In genomic region chr19:31772915-31773314, GRCh38 we compare ENCODE assay signal across 17 cellular contexts.
DNase-seq lines count a peak whose midpoint lies in the region; ATAC-seq lines count a peak whose summit lies in the region.
"Had no signal": no experiment of that assay in that cellular context is flagged by ENCODE, and none has a peak within 500 bp of the region (broad histone marks: within the 10 kb centered on the region; RNA-seq: fewer than 3 reads in every experiment).

No MANE protein-coding gene starts in this region.

- intact Hi-C loops in sciatic nerve (cut with DNase I) = no loop called here

- no peaks in the 10 kb centered on the region for H3K27me3 ChIP-seq in NT2/D1 (ENCODE audit: insufficient read depth, insufficient read length)
- H3K27me3 ChIP-seq: BLaER1 had no signal

- DNase-seq in Daoy (ENCODE audit: low read depth) = peak; percentile 65
- peak; percentile 50 for DNase-seq in NT2/D1 (ENCODE audit: low read depth, low spot score)
- peak; percentile 7 for DNase-seq in iPS DF 19.7 (ENCODE audit: low read depth, low spot score)
- DNase-seq in sciatic nerve (ENCODE audit: low spot score) = no peak
- DNase-seq in effector CD4-positive, alpha-beta T cell = no peak
- no peak for DNase-seq in AML-193 (lab: John Stamatoyannopoulos, UW)
- no peak for DNase-seq in amniotic stem cell (lab: John Stamatoyannopoulos, UW)
- DNase-seq: CD4-positive, alpha-beta memory T cell; DMS153; DMS79 treated with DMSO at 0.1 percent for 48 hours; EL; GM23248; H7 had no signal

- no peaks in the 10 kb centered on the region for H3K9me3 ChIP-seq in NT2/D1 (ENCODE audit: insufficient read depth, low read length)
- H3K9me3 ChIP-seq: BLaER1 had no signal

- no peak overlapping the region for H3K4me3 ChIP-seq in NT2/D1 (ENCODE audit: insufficient read length, low read depth)
- H3K4me3 ChIP-seq: BLaER1, GM12878, GM23248 had no signal

- ATAC-seq in sciatic nerve (peak; percentile 57), GM19395 (IDR thresholded peaks at IDR 0.05; ENCODE audit: unreplicated experiment) (no peak)
- ATAC-seq: GM12878 had no signal

- H3K36me3 ChIP-seq in NT2/D1 (ENCODE audit: insufficient read depth, insufficient read length, low read length) = no peaks in the 10 kb centered on the region
- H3K36me3 ChIP-seq: BLaER1 had no signal

- peaks cover 4% of the 10 kb centered on the region for H3K4me1 ChIP-seq in NT2/D1 (ENCODE audit: insufficient read depth, insufficient read length)
- H3K4me1 ChIP-seq: BLaER1 had no signal

- no peak overlapping the region for H3K9ac ChIP-seq in NT2/D1 (ENCODE audit: insufficient read length, low read depth)
- H3K9ac ChIP-seq: BLaER1, GM23248, KMS-11 had no signal

Comparison
In these comparisons a context has a peak if more than half of its experiments do, and no peak if none do; other contexts are left out.
1. DNase-seq: peak in Daoy (single experiment), NT2/D1 (single experiment) and iPS DF 19.7 (single experiment); none in sciatic nerve (single experiment), effector CD4-positive, alpha-beta T cell (single experiment), AML-193 (0 of 2) and amniotic stem cell (single experiment).